In the genomic region with DNA sequence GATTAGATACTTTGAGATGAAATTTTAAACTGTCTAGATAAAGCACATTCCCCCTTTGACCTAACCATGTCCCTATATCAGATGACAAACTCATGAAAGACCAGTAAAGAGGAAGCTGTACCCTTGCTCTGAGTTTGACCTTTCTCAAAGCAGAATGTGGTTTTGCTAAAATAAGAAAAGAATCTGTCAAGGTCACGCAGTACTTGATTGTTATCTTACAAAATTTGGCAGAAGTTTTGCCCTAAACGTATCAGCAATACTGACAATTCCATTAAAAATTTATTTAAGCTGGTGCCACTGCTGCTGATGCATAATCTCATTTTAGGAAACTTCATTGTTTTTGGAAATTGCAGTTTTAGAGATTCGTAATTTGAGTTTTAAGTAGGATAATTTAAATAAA, we compare ENCODE assay signal across 9 cellular contexts. TPM values are rescaled to one million over a fixed set of nuclear protein-coding genes. Genes with fewer than 3 reads are reported as not detected.
DNase-seq lines count a peak whose midpoint lies in the region; ATAC-seq and TF ChIP-seq lines count a peak whose summit lies in the region.
"Had no signal": no experiment of that assay in that cellular context is flagged by ENCODE, and none has a peak within 500 bp of the region (broad histone marks: within the 10 kb centered on the region; RNA-seq: fewer than 3 reads in every experiment).

No MANE protein-coding gene starts in this region.

- no peak for TF ChIP-seq CTCF in glutamatergic neuron (IDR thresholded peaks at IDR 0.05; ENCODE audit: partially characterized antibody, unreplicated experiment)

- H3K27me3 Mint-ChIP-seq in activated T-helper 2 cell treated with anti-CD3 and anti-CD28 coated beads, Interferon-gamma antibody, Interleukin-2, Interleukin-4, amounts not matched to agents 10 μg/mL and 5 μg/mL and 100 μg/mL, durations not matched to agents 14 hours and 24 hours and 36 hours (ENCODE audit: low read depth): no peaks in the 10 kb centered on the region
- no peaks in the 10 kb centered on the region for H3K27me3 Mint-ChIP-seq in glutamatergic neuron (ENCODE audit: unreplicated experiment)
- no peaks in the 10 kb centered on the region for H3K27me3 Mint-ChIP-seq in T-cell

- peaks cover 11% of the 10 kb centered on the region for H3K36me3 Mint-ChIP-seq in activated T-helper 2 cell treated with anti-CD3 and anti-CD28 coated beads, Interferon-gamma antibody, Interleukin-2, Interleukin-4, amounts not matched to agents 10 μg/mL and 5 μg/mL and 100 μg/mL, durations not matched to agents 14 hours and 24 hours and 36 hours (ENCODE audit: low read depth)
- H3K36me3 Mint-ChIP-seq in glutamatergic neuron (ENCODE audit: unreplicated experiment) (no peaks in the 10 kb centered on the region), T-cell (no peaks in the 10 kb centered on the region)

- H3K27ac Mint-ChIP-seq in activated T-helper 2 cell treated with anti-CD3 and anti-CD28 coated beads, Interferon-gamma antibody, Interleukin-2, Interleukin-4, amounts not matched to agents 10 μg/mL and 5 μg/mL and 100 μg/mL, durations not matched to agents 14 hours and 24 hours and 36 hours: peak overlapping the region; percentile 21
- H3K27ac Mint-ChIP-seq in glutamatergic neuron (ENCODE audit: unreplicated experiment) (no peak overlapping the region), T-cell (no peak overlapping the region)

- intact Hi-C loops in activated T-helper 2 cell treated with anti-CD3 and anti-CD28 coated beads, Interferon-gamma antibody, Interleukin-2, Interleukin-4, amounts not matched to agents 10 μg/mL and 5 μg/mL and 100 μg/mL, durations not matched to agents 14 hours and 24 hours and 36 hours (cut with micrococcal nuclease): loop anchor here (1.0 to 2.0 kb wide), 4 partner anchors 16 to 33 kb away; no protein-coding TSS in a partner anchor

- ATAC-seq in GM18517 (IDR thresholded peaks at IDR 0.05; ENCODE audit: unreplicated experiment) (peak; percentile 95), GM21723 (IDR thresholded peaks at IDR 0.05; ENCODE audit: unreplicated experiment) (peak; percentile 96), HG03558 (IDR thresholded peaks at IDR 0.05; ENCODE audit: extremely low read depth, unreplicated experiment) (peak; percentile 81), T-cell (replicated peaks in 1 of 4) (no peak)

- peak overlapping the region; percentile 8 for H3K4me3 Mint-ChIP-seq in activated T-helper 2 cell treated with anti-CD3 and anti-CD28 coated beads, Interferon-gamma antibody, Interleukin-2, Interleukin-4, amounts not matched to agents 10 μg/mL and 5 μg/mL and 100 μg/mL, durations not matched to agents 14 hours and 24 hours and 36 hours (ENCODE audit: low read depth)
- H3K4me3 Mint-ChIP-seq in glutamatergic neuron (ENCODE audit: unreplicated experiment) (no peak overlapping the region), T-cell (no peak overlapping the region)

- no peak for DNase-seq in activated T-helper 2 cell treated with anti-CD3 and anti-CD28 coated beads, Interferon-gamma antibody, Interleukin-2, Interleukin-4, amounts not matched to agents 10 μg/mL and 5 μg/mL and 100 μg/mL, durations not matched to agents 14 hours and 24 hours and 36 hours (ENCODE audit: low spot score)
- DNase-seq in NCI-H1436 treated with DMSO at 0.1 percent for 48 hours (lab: John Stamatoyannopoulos, UW) (no peak), glutamatergic neuron (no peak), NCI-H1048 (lab: John Stamatoyannopoulos, UW) (no peak), T-cell (no peak)
- DNase-seq: NCI-H2029 treated with DMSO at 0.1 percent for 48 hours had no signal

- H3K9me3 Mint-ChIP-seq in activated T-helper 2 cell treated with anti-CD3 and anti-CD28 coated beads, Interferon-gamma antibody, Interleukin-2, Interleukin-4, amounts not matched to agents 10 μg/mL and 5 μg/mL and 100 μg/mL, durations not matched to agents 14 hours and 24 hours and 36 hours: peaks cover 16% of the 10 kb centered on the region
- H3K9me3 Mint-ChIP-seq in glutamatergic neuron (ENCODE audit: unreplicated experiment): no peaks in the 10 kb centered on the region
- H3K9me3 Mint-ChIP-seq in T-cell: no peaks in the 10 kb centered on the region

- peaks cover 50% of the 10 kb centered on the region for H3K4me1 Mint-ChIP-seq in activated T-helper 2 cell treated with anti-CD3 and anti-CD28 coated beads, Interferon-gamma antibody, Interleukin-2, Interleukin-4, amounts not matched to agents 10 μg/mL and 5 μg/mL and 100 μg/mL, durations not matched to agents 14 hours and 24 hours and 36 hours (ENCODE audit: low read depth)
- H3K4me1 Mint-ChIP-seq in glutamatergic neuron (ENCODE audit: low read depth, unreplicated experiment) (no peaks in the 10 kb centered on the region), T-cell (peaks cover 4 to 12% (median 10%) of the 10 kb centered on the region in 3 donors)

- POLR2A ChIA-PET in T-cell (lab: Charles Lee): interaction anchor here (0.5 to 0.8 kb wide), 2 partner anchors 9 to 63 kb away, joined by 4 to 5 read pairs; no protein-coding TSS in a partner anchor

- CTCF ChIA-PET in T-cell (lab: Charles Lee): interaction anchor here (0.6 to 0.7 kb wide), 2 partner anchors 33 to 98 kb away, joined by 3 read pairs; no protein-coding TSS in a partner anchor

RNA-seq across cellular contexts. Expression of gene GALM, which starts 31.2 kb away (rescaled TPM):
- 42.1 and 43.0 TPM in 2 replicates for total RNA-seq in activated T-helper 2 cell treated with anti-CD3 and anti-CD28 coated beads, Interferon-gamma antibody, Interleukin-2, Interleukin-4, amounts not matched to agents 10 μg/mL and 5 μg/mL and 100 μg/mL, durations not matched to agents 14 hours and 24 hours and 36 hours
- total RNA-seq in glutamatergic neuron (ENCODE audit: unreplicated experiment) (1.0 TPM), T-cell (10 to 100 TPM; 14.3 to 29.4 (median 17.3) TPM)

RNA-seq across cellular contexts. Expression of gene HNRNPLL, which starts 32.0 kb away (rescaled TPM):
- 65.7 and 67.7 TPM in 2 replicates for total RNA-seq in activated T-helper 2 cell treated with anti-CD3 and anti-CD28 coated beads, Interferon-gamma antibody, Interleukin-2, Interleukin-4, amounts not matched to agents 10 μg/mL and 5 μg/mL and 100 μg/mL, durations not matched to agents 14 hours and 24 hours and 36 hours
- total RNA-seq in glutamatergic neuron (ENCODE audit: unreplicated experiment): 79.8 TPM
- total RNA-seq in T-cell: 10 to 100 TPM; 28.1 to 69.0 (median 35.2) TPM

Comparison
In these comparisons a context has a peak if more than half of its experiments do, and no peak if none do; other contexts are left out.
1. ATAC-seq: peak in GM18517 (single experiment), GM21723 (single experiment) and HG03558 (single experiment); none in T-cell (0 of 4).